ENCODE assay signal across 15 cellular contexts in the genomic region with DNA sequence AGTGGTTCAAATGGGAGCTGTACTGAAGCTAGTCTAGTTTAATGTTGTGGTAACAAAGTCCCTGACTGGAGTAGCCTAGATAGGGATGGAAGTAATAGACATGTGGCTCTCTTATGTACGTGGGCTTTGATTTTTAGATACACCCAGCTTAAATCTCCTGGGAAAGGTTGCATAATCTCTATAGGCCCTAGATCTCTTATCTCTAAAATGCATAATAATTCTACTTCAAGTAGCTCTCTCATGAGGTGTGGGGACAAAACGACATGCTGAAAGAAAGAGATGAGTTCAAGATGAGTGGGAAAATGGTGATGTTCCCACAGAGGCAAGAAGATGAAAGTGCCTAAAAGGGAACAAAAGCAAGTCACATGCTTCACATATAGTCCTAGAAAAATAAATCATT.
DNase-seq lines count a peak whose midpoint lies in the region; ATAC-seq and TF ChIP-seq lines count a peak whose summit lies in the region.
"Had no signal": no experiment of that assay in that cellular context is flagged by ENCODE, and none has a peak within 500 bp of the region (broad histone marks: within the 10 kb centered on the region; RNA-seq: fewer than 3 reads in every experiment).

No MANE protein-coding gene starts in this region.

- peak overlapping the region; percentile 95 for H3K9ac ChIP-seq in MM.1S (ENCODE audit: low read length)
- H3K9ac ChIP-seq in skeletal muscle tissue (ENCODE audit: low read depth in 1 of 3, low read length in 3 of 3): no peak overlapping the region
- H3K9ac ChIP-seq: neural progenitor cell had no signal

- peak; percentile 62 for DNase-seq in SIG-M5 treated with dmso at 0.1 percent for 504 hours (lab: John Stamatoyannopoulos, UW; ENCODE audit: unreplicated experiment)
- DNase-seq in SIG-M5 (lab: John Stamatoyannopoulos, UW): no peak
- DNase-seq in MM.1S: peak; percentile 7
- DNase-seq in activated naive CD8-positive, alpha-beta T cell treated with anti-CD3 and anti-CD28 coated beads for 36 hours: no peak
- no peak for DNase-seq in stimulated activated CD4-positive, alpha-beta T cell treated with anti-CD3 and anti-CD28 coated beads, Interleukin-2, amount 100 ng/mL, for 24 hours
- no peak for DNase-seq in GM10248 (ENCODE audit: extremely low spot score)
- DNase-seq: activated CD8-positive, alpha-beta memory T cell treated with anti-CD3 and anti-CD28 coated beads, Interleukin-2, amount 50 U/mL, for 4 hours; head of caudate nucleus; HFFc6; left colon; NCI-H187; T1000 had no signal

- H3K9me3 ChIP-seq in MM.1S (replicated peaks; ENCODE audit: insufficient read depth, low read length) (no peaks in the 10 kb centered on the region), skeletal muscle tissue (ENCODE audit: control insufficient read depth in 3 of 3, low read length in 3 of 3) (no peaks in the 10 kb centered on the region)

- H3K27ac Mint-ChIP-seq in activated naive CD8-positive, alpha-beta T cell treated with anti-CD3 and anti-CD28 coated beads for 36 hours: peak overlapping the region; percentile 84
- H3K27ac Mint-ChIP-seq: HFFc6, neural progenitor cell had no signal

- no peaks in the 10 kb centered on the region for H4K20me1 ChIP-seq in MM.1S (ENCODE audit: insufficient read depth, low read length)

- H3K9me3 Mint-ChIP-seq in activated naive CD8-positive, alpha-beta T cell treated with anti-CD3 and anti-CD28 coated beads for 36 hours: peaks cover 2% of the 10 kb centered on the region
- H3K9me3 Mint-ChIP-seq: HFFc6, neural progenitor cell had no signal

- H3K27me3 Mint-ChIP-seq in activated naive CD8-positive, alpha-beta T cell treated with anti-CD3 and anti-CD28 coated beads for 36 hours: no peaks in the 10 kb centered on the region

- H3K36me3 ChIP-seq in MM.1S (replicated peaks; ENCODE audit: insufficient read depth, low read length) (no peaks in the 10 kb centered on the region), skeletal muscle tissue (ENCODE audit: control insufficient read depth in 3 of 3, insufficient read depth in 3 of 3, low read length in 3 of 3) (no peaks in the 10 kb centered on the region)
- H3K36me3 ChIP-seq: neural progenitor cell had no signal

- TF ChIP-seq CTCF in MM.1S (IDR thresholded peaks at IDR 0.05; ENCODE audit: low read length) (no peak), GM10248 (IDR thresholded peaks at IDR 0.05; ENCODE audit: control extremely low read depth, extremely low read depth, low read depth, missing control alignments) (no peak)

- POLR2A ChIA-PET in GM10248 (lab: Yijun Ruan, JAX): no interaction called here

- H3K27me3 ChIP-seq in MM.1S (replicated peaks; ENCODE audit: insufficient read depth, low read length) (no peaks in the 10 kb centered on the region), skeletal muscle tissue (ENCODE audit: control insufficient read depth in 3 of 3, insufficient read depth in 3 of 3, low read length in 3 of 3) (no peaks in the 10 kb centered on the region)
- H3K27me3 ChIP-seq: neural progenitor cell had no signal

- H3K4me1 Mint-ChIP-seq in activated naive CD8-positive, alpha-beta T cell treated with anti-CD3 and anti-CD28 coated beads for 36 hours: peaks cover 72% of the 10 kb centered on the region

- ATAC-seq in HG03342 (IDR thresholded peaks at IDR 0.05; ENCODE audit: unreplicated experiment): no peak
- ATAC-seq: left colon had no signal

- H3F3A ChIP-seq in MM.1S (ENCODE audit: insufficient read depth, low read length): peaks cover 94% of the 10 kb centered on the region

- H3K27ac ChIP-seq in MM.1S (ENCODE audit: low read length): peak overlapping the region; percentile 99
- H3K27ac ChIP-seq in skeletal muscle tissue (ENCODE audit: low read depth, low read length): peak overlapping the region; percentile 31
- H3K27ac ChIP-seq: neural progenitor cell had no signal

- H3K4me2 ChIP-seq in MM.1S (ENCODE audit: low read depth, low read length): peak overlapping the region; percentile 86
- H3K4me2 ChIP-seq: neural progenitor cell had no signal

- peak overlapping the region; percentile 1; the same call in 1 of the 2 replicates for H2AFZ ChIP-seq in MM.1S (ENCODE audit: low read length)
- H2AFZ ChIP-seq: neural progenitor cell had no signal

- H3K4me3 Mint-ChIP-seq in activated naive CD8-positive, alpha-beta T cell treated with anti-CD3 and anti-CD28 coated beads for 36 hours: peak overlapping the region; percentile 14
- H3K4me3 Mint-ChIP-seq: neural progenitor cell had no signal

- H3K9me2 ChIP-seq in MM.1S (replicated peaks; ENCODE audit: insufficient read depth, low read length): no peaks in the 10 kb centered on the region

- H3K4me3 ChIP-seq in MM.1S (ENCODE audit: low read length): peak overlapping the region; percentile 56; the same call in 1 of the 2 replicates
- H3K4me3 ChIP-seq in skeletal muscle tissue (ENCODE audit: low read length in 3 of 3): no peak overlapping the region
- H3K4me3 ChIP-seq: neural progenitor cell had no signal

- 0 out of 2 replicates have a peak, but pooled peaks cover 8% of the 10 kb centered on the region for H3K79me2 ChIP-seq in MM.1S (ENCODE audit: low read length)

- CTCF ChIA-PET in GM10248 (lab: Yijun Ruan, JAX): interaction anchor here (0.6 to 1.5 kb wide), 4 partner anchors 9 to 204 kb away, joined by 3 to 5 read pairs (median 3); no protein-coding TSS in a partner anchor

- peaks cover 8% of the 10 kb centered on the region for H3K36me3 Mint-ChIP-seq in activated naive CD8-positive, alpha-beta T cell treated with anti-CD3 and anti-CD28 coated beads for 36 hours
- H3K36me3 Mint-ChIP-seq: neural progenitor cell had no signal

- peaks cover 58% of the 10 kb centered on the region for H3K4me1 ChIP-seq in MM.1S (ENCODE audit: low read length)
- H3K4me1 ChIP-seq in skeletal muscle tissue (ENCODE audit: control insufficient read depth in 3 of 3, insufficient read depth in 3 of 3, low read length in 3 of 3): no peaks in the 10 kb centered on the region

Comparison
In these comparisons a context has a peak if more than half of its experiments do, and no peak if none do; other contexts are left out.
1. DNase-seq: peak in SIG-M5 treated with dmso at 0.1 percent for 504 hours (single experiment) and MM.1S (single experiment); none in SIG-M5 (single experiment), activated naive CD8-positive, alpha-beta T cell treated with anti-CD3 and anti-CD28 coated beads for 36 hours (single experiment), stimulated activated CD4-positive, alpha-beta T cell treated with anti-CD3 and anti-CD28 coated beads, Interleukin-2, amount 100 ng/mL, for 24 hours (0 of 2) and GM10248 (single experiment).